ENCODE assay signal across 10 cellular contexts in the genomic region with DNA sequence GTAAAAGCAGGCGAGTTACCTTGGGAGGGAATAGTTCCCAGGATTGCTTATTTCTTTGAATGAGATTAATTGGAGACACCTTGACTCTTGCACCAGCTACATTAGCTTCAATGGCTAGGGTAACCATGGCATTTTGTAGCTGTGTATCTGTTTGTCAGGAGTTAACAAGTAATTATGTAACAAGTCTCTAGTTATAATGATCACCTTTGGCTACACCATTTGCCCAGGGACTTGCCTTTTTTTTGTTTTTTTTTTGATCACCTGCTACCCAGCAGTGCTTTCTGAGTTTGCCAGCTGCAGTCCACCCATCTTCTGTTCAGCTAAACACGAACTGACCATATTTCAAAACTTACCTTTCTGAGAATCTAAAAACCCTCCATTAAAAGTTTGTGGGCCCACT. TPM values are rescaled to one million over a fixed set of nuclear protein-coding genes. Genes with fewer than 3 reads are reported as not detected.
DNase-seq lines count a peak whose midpoint lies in the region; ATAC-seq, FAIRE-seq and TF ChIP-seq lines count a peak whose summit lies in the region.
"Had no signal": no experiment of that assay in that cellular context is flagged by ENCODE, and none has a peak within 500 bp of the region (broad histone marks: within the 10 kb centered on the region; RNA-seq: fewer than 3 reads in every experiment).

No MANE protein-coding gene starts in this region.

- H4K20me1 ChIP-seq in BLaER1, result peaks cover 25% of the 10 kb centered on the region

- ATAC-seq in T-helper 17 cell (no peak), HG03378 (IDR thresholded peaks at IDR 0.05; ENCODE audit: unreplicated experiment) (no peak), HG03175 (IDR thresholded peaks at IDR 0.05; ENCODE audit: unreplicated experiment) (no peak)

- H3K4me3 ChIP-seq in BLaER1, result peak overlapping the region; percentile 87
- H3K4me3 ChIP-seq in H7 (ENCODE audit: insufficient read depth, low read depth, low read length), result peak overlapping the region; percentile 76
- peak overlapping the region; percentile 45 to 62 for H3K4me3 ChIP-seq in kidney (ENCODE audit: low read length in 2 of 2)
- no peak overlapping the region for H3K4me3 ChIP-seq in lower leg skin (ENCODE audit: low read depth, poor library complexity, severe bottlenecking)

- peaks cover 13% of the 10 kb centered on the region for H3K4me1 Mint-ChIP-seq in T-helper 17 cell

- no peak for FAIRE-seq in kidney (lab: Jason Lieb, UNC)
- FAIRE-seq: D721Med had no signal

- intact Hi-C loops in kidney (cut with DNase I) (no loop called here), lower leg skin (cut with DNase I; ENCODE audit: low total_unique reads) (no loop called here)

- no peaks in the 10 kb centered on the region for H3K9me3 ChIP-seq in BLaER1
- H3K9me3 ChIP-seq in T-helper 17 cell (ENCODE audit: control insufficient read depth, low read length, poor library complexity, severe bottlenecking), result no peaks in the 10 kb centered on the region
- no peaks in the 10 kb centered on the region for H3K9me3 ChIP-seq in kidney (ENCODE audit: control insufficient read depth in 1 of 2, low read length in 2 of 2)
- H3K9me3 ChIP-seq: transverse colon had no signal

- peaks cover 48% of the 10 kb centered on the region for H3K27me3 Mint-ChIP-seq in T-helper 17 cell

- 85 to 88% methylated on average over 2 of the region's 2 CpGs for WGBS in lower leg skin, 2 donors

- no peak overlapping the region for H3K27ac ChIP-seq in BLaER1
- no peak overlapping the region for H3K27ac ChIP-seq in kidney (ENCODE audit: low read depth in 2 of 2, low read length in 2 of 2)

- no peaks in the 10 kb centered on the region for H3K36me3 Mint-ChIP-seq in T-helper 17 cell (ENCODE audit: low read depth)

- peak overlapping the region; percentile 91 for H3K4me2 ChIP-seq in BLaER1

- H3K27ac Mint-ChIP-seq in T-helper 17 cell, result peak overlapping the region; percentile 53

- H3K27me3 ChIP-seq in BLaER1 (peaks cover 22% of the 10 kb centered on the region), H7 (ENCODE audit: control insufficient read depth, insufficient read depth, low read length) (peaks cover 8% of the 10 kb centered on the region)

- peaks cover 18% of the 10 kb centered on the region for H3K4me1 ChIP-seq in BLaER1
- H3K4me1 ChIP-seq in kidney (ENCODE audit: control insufficient read depth in 1 of 2, insufficient read depth in 1 of 2, low read depth in 1 of 2, low read length in 2 of 2), result no peaks in the 10 kb centered on the region

- TF ChIP-seq CTCF in kidney (IDR thresholded peaks at IDR 0.05; ENCODE audit: borderline replicate concordance, extremely low read depth, insufficient read depth) (no peak), lower leg skin (IDR thresholded peaks at IDR 0.05) (no peak)

- H3K36me3 ChIP-seq in BLaER1 (no peaks in the 10 kb centered on the region), H7 (replicated peaks; ENCODE audit: control insufficient read depth, insufficient read depth, low read length) (no peaks in the 10 kb centered on the region), kidney (ENCODE audit: control insufficient read depth in 1 of 2, insufficient read depth in 2 of 2, low read length in 2 of 2) (no peaks in the 10 kb centered on the region)
- H3K36me3 ChIP-seq: transverse colon had no signal

- no peak for DNase-seq in H7
- DNase-seq in T-helper 17 cell, result no peak
- DNase-seq in kidney, result no peak
- no peak for DNase-seq in lower leg skin (ENCODE audit: low spot score in 2 of 2)
- DNase-seq in GOT3 (lab: John Stamatoyannopoulos, UW), result no peak
- DNase-seq: transverse colon had no signal

- H3K4me3 Mint-ChIP-seq in T-helper 17 cell, result peak overlapping the region; percentile 91

- TF ChIP-seq POLR2A in lower leg skin (IDR thresholded peaks at IDR 0.05), result no peak

- H3K9ac ChIP-seq in BLaER1, result 0 out of 2 replicates have a peak overlapping the region, but pooled peaks have one; percentile 79
- H3K9ac ChIP-seq in kidney (ENCODE audit: low read length in 2 of 2), result peak overlapping the region in 1 of 2 donors; percentile 26

RNA-seq across cellular contexts. Expression of gene MED12L, which starts 2.2 kb away (rescaled TPM):
- total RNA-seq in H7 (2014; rRNA removed; shearing (Covaris generic)), result 7.9 and 8.0 TPM in 2 replicates
- 1 to 10 TPM; 1.8 to 6.2 TPM for total RNA-seq in T-helper 17 cell
- 0.82 TPM for total RNA-seq in kidney
- 0.13 TPM for polyA plus RNA-seq in kidney (ENCODE audit: insufficient read depth, low read depth, low replicate concordance)
- total RNA-seq in lower leg skin, result under 1 TPM; 0.15 to 0.37 (median 0.22) TPM
